Comparison of ENCODE assay signal across 8 cellular contexts in genomic region chr4:88211473-88212252, GRCh38. TPM values are rescaled to one million over a fixed set of nuclear protein-coding genes. Genes with fewer than 3 reads are reported as not detected.
DNase-seq lines count a peak whose midpoint lies in the region; ATAC-seq and TF ChIP-seq lines count a peak whose summit lies in the region.

No MANE protein-coding gene starts in this region.

- no peak for TF ChIP-seq POLR2A in upper lobe of left lung (IDR thresholded peaks at IDR 0.05)

- no peak overlapping the region for H3K4me3 ChIP-seq in upper lobe of left lung

- in situ Hi-C loops in Caki2 (cut with HindIII; ENCODE audit: low pct_unique_long_range_greater_than_20kb, low sequenced_read_pairs) (no loop called here), KBM-7 (cut with MboI; ENCODE audit: low pct_unique_long_range_greater_than_20kb, low sequenced_read_pairs) (loop anchor here (10.0 to 25.0 kb wide), 3 partner anchors 174 to 349 kb away; no protein-coding TSS in a partner anchor)

- TF ChIP-seq EP300 in upper lobe of left lung (IDR thresholded peaks at IDR 0.05): no peak

- DNase-seq in Caki2 (ENCODE audit: low read depth) (peak; percentile 56), KBM-7 (peak; percentile 80), T-helper 1 cell (peak in 4 of 5 donors; percentile 3 to 48 (median 37)), middle frontal gyrus (ENCODE audit: extremely low spot score, low spot score) (peak; percentile 59), upper lobe of left lung (no peak)
- peak; percentile 49 for DNase-seq in effector CD4-positive, alpha-beta T cell

- H3K27ac ChIP-seq in upper lobe of left lung: no peak overlapping the region

- 61 to 62% methylated on average over 18 of the region's 18 CpGs for WGBS in upper lobe of left lung, 2 donors

- H3K27me3 ChIP-seq in upper lobe of left lung: no peaks in the 10 kb centered on the region

- peak; percentile 57 to 78 (median 64) for TF ChIP-seq CTCF in upper lobe of left lung (IDR thresholded peaks at IDR 0.05)

- ATAC-seq in GM18867 (IDR thresholded peaks at IDR 0.05; ENCODE audit: unreplicated experiment): peak; percentile 58
- peak in 1 of 2 donors; percentile 73 for ATAC-seq in upper lobe of left lung (ENCODE audit: low FRiP score in 2 of 2)
- ATAC-seq in HG03457 (IDR thresholded peaks at IDR 0.05; ENCODE audit: unreplicated experiment): no peak

- H3K4me1 ChIP-seq in upper lobe of left lung: no peaks in the 10 kb centered on the region

- no peaks in the 10 kb centered on the region for H3K36me3 ChIP-seq in upper lobe of left lung

- no peaks in the 10 kb centered on the region for H3K9me3 ChIP-seq in upper lobe of left lung

RNA-seq across cellular contexts. Expression of gene ABCG2, which starts 53.2 kb away (rescaled TPM):
- 1.2 and 12.8 TPM in 2 replicates for total RNA-seq in Caki2 (2014; rRNA removed; shearing (Covaris generic); ENCODE audit: low replicate concordance)
- 10 to 100 TPM in 1 of 6 donors, 1 to 10 TPM in 4, not detected in 1; 3.8 to 11.7 (median 5.3) TPM for total RNA-seq in upper lobe of left lung

Comparison
In these comparisons a context has a peak if more than half of its experiments do, and no peak if none do; other contexts are left out.
1. DNase-seq: peak in Caki2 (single experiment), KBM-7 (single experiment), T-helper 1 cell (4 of 5), effector CD4-positive, alpha-beta T cell (single experiment) and middle frontal gyrus (single experiment); none in upper lobe of left lung (0 of 2).